ENCODE assay signal across 8 cellular contexts in genomic region chr1:153572569-153573015, GRCh38. TPM values are rescaled to one million over a fixed set of nuclear protein-coding genes. Genes with fewer than 3 reads are reported as not detected.
DNase-seq lines count a peak whose midpoint lies in the region; ATAC-seq, FAIRE-seq and TF ChIP-seq lines count a peak whose summit lies in the region.

No MANE protein-coding gene starts in this region.

- intact Hi-C loops in activated T-helper 2 cell treated with anti-CD3 and anti-CD28 coated beads, Interferon-gamma antibody, Interleukin-2, Interleukin-4, amounts not matched to agents 10 μg/mL and 5 μg/mL and 100 μg/mL, durations not matched to agents 14 hours and 24 hours and 36 hours (cut with micrococcal nuclease), result loop anchor here (1.0 to 5.0 kb wide), 3 partner anchors 25 to 60 kb away; partner anchors contain the start of gene CHTOP

- no peaks in the 10 kb centered on the region for H3F3A ChIP-seq in OCI-LY1 (ENCODE audit: insufficient read depth, low read length)

- H3K36me3 ChIP-seq in OCI-LY1 (ENCODE audit: insufficient read depth, low read length), result no peaks in the 10 kb centered on the region

- no peaks in the 10 kb centered on the region for H3K79me2 ChIP-seq in OCI-LY1 (ENCODE audit: insufficient read depth, low read length)

- no peak overlapping the region for H3K4me2 ChIP-seq in OCI-LY1 (ENCODE audit: low read length)

- H3K9me3 ChIP-seq in OCI-LY1 (ENCODE audit: low read length), result no peaks in the 10 kb centered on the region

- TF ChIP-seq CTCF in OCI-LY1 (IDR thresholded peaks at IDR 0.05; ENCODE audit: low read length) (peak; percentile 92), foreskin keratinocyte (conservative IDR thresholded peaks at IDR 0.05) (peak; percentile 98)

- H3K4me3 ChIP-seq in OCI-LY1 (ENCODE audit: low read depth, low read length, poor library complexity, severe bottlenecking), result no peak overlapping the region

- no peak overlapping the region for H3K27ac Mint-ChIP-seq in activated T-helper 2 cell treated with anti-CD3 and anti-CD28 coated beads, Interferon-gamma antibody, Interleukin-2, Interleukin-4, amounts not matched to agents 10 μg/mL and 5 μg/mL and 100 μg/mL, durations not matched to agents 14 hours and 24 hours and 36 hours

- H3K27me3 ChIP-seq in OCI-LY1 (ENCODE audit: insufficient read depth, low read length), result no peaks in the 10 kb centered on the region
- no peaks in the 10 kb centered on the region for H3K27me3 ChIP-seq in foreskin keratinocyte

- no peak overlapping the region for H2AFZ ChIP-seq in OCI-LY1 (ENCODE audit: low read length)

- H3K27me3 Mint-ChIP-seq in activated T-helper 2 cell treated with anti-CD3 and anti-CD28 coated beads, Interferon-gamma antibody, Interleukin-2, Interleukin-4, amounts not matched to agents 10 μg/mL and 5 μg/mL and 100 μg/mL, durations not matched to agents 14 hours and 24 hours and 36 hours (ENCODE audit: low read depth), result peaks cover 9% of the 10 kb centered on the region

- H4K20me1 ChIP-seq in OCI-LY1 (ENCODE audit: insufficient read depth, low read length), result no peaks in the 10 kb centered on the region

- H3K9me2 ChIP-seq in OCI-LY1 (ENCODE audit: low read depth, low read length), result no peaks in the 10 kb centered on the region

- peak; percentile 38 for ATAC-seq in foreskin keratinocyte

- H3K4me1 Mint-ChIP-seq in activated T-helper 2 cell treated with anti-CD3 and anti-CD28 coated beads, Interferon-gamma antibody, Interleukin-2, Interleukin-4, amounts not matched to agents 10 μg/mL and 5 μg/mL and 100 μg/mL, durations not matched to agents 14 hours and 24 hours and 36 hours (ENCODE audit: low read depth), result peaks cover 31% of the 10 kb centered on the region

- no peak overlapping the region for H3K4me3 Mint-ChIP-seq in activated T-helper 2 cell treated with anti-CD3 and anti-CD28 coated beads, Interferon-gamma antibody, Interleukin-2, Interleukin-4, amounts not matched to agents 10 μg/mL and 5 μg/mL and 100 μg/mL, durations not matched to agents 14 hours and 24 hours and 36 hours (ENCODE audit: low read depth)

- H3K36me3 Mint-ChIP-seq in activated T-helper 2 cell treated with anti-CD3 and anti-CD28 coated beads, Interferon-gamma antibody, Interleukin-2, Interleukin-4, amounts not matched to agents 10 μg/mL and 5 μg/mL and 100 μg/mL, durations not matched to agents 14 hours and 24 hours and 36 hours (ENCODE audit: low read depth), result no peaks in the 10 kb centered on the region

- DNase-seq in NK-92 treated with Interleukin-12 subunit alpha and Interleukin-12 subunit beta, amount 100 ng/mL, for 24 hours (lab: John Stamatoyannopoulos, UW), result peak; percentile 62
- DNase-seq in NK-92 (lab: John Stamatoyannopoulos, UW; ENCODE audit: unreplicated experiment) (no peak), HT-29 (ENCODE audit: low spot score) (peak; percentile 93), foreskin keratinocyte (peak; percentile 70 to 82), nucleus accumbens (lab: John Stamatoyannopoulos, UW) (peak in 54 of 56 donors; percentile 16 to 89 (median 67)), urothelium cell line (ENCODE audit: low spot score) (peak; percentile 79)
- DNase-seq in activated T-helper 2 cell treated with anti-CD3 and anti-CD28 coated beads, Interferon-gamma antibody, Interleukin-2, Interleukin-4, amounts not matched to agents 10 μg/mL and 5 μg/mL and 100 μg/mL, durations not matched to agents 14 hours and 24 hours and 36 hours (ENCODE audit: low spot score), result peak; percentile 38

- H3K9ac ChIP-seq in OCI-LY1 (ENCODE audit: low read length), result no peak overlapping the region

- no peaks in the 10 kb centered on the region for H3K9me3 Mint-ChIP-seq in activated T-helper 2 cell treated with anti-CD3 and anti-CD28 coated beads, Interferon-gamma antibody, Interleukin-2, Interleukin-4, amounts not matched to agents 10 μg/mL and 5 μg/mL and 100 μg/mL, durations not matched to agents 14 hours and 24 hours and 36 hours

- H3K27ac ChIP-seq in OCI-LY1 (ENCODE audit: low read depth, low read length, poor library complexity, severe bottlenecking), result no peak overlapping the region
- H3K27ac ChIP-seq in foreskin keratinocyte, result peak overlapping the region; percentile 42

- H3K4me1 ChIP-seq in OCI-LY1 (ENCODE audit: insufficient read depth, low read length, severe bottlenecking), result no peaks in the 10 kb centered on the region
- H3K4me1 ChIP-seq in foreskin keratinocyte, result peaks cover 8% of the 10 kb centered on the region

- no peak for FAIRE-seq in urothelium cell line (lab: Jason Lieb, UNC)

RNA-seq across cellular contexts. Expression of gene S100A2, which starts 6.9 kb away (rescaled TPM):
- 17.9 and 26.4 TPM in 2 replicates for total RNA-seq in HT-29 (2014; rRNA removed; shearing (Covaris generic))
- total RNA-seq in activated T-helper 2 cell treated with anti-CD3 and anti-CD28 coated beads, Interferon-gamma antibody, Interleukin-2, Interleukin-4, amounts not matched to agents 10 μg/mL and 5 μg/mL and 100 μg/mL, durations not matched to agents 14 hours and 24 hours and 36 hours, result 0.44 and 0.75 TPM in 2 replicates
- total RNA-seq in foreskin keratinocyte, result 19,361 and 22,376 TPM in 2 replicates
- 28,573 and 30,723 TPM in 2 replicates for polyA plus RNA-seq in foreskin keratinocyte

RNA-seq across cellular contexts. Expression of gene S100A3, which starts 23.5 kb away (rescaled TPM):
- 2.6 and 4.9 TPM in 2 replicates for total RNA-seq in HT-29 (2014; rRNA removed; shearing (Covaris generic))
- total RNA-seq in activated T-helper 2 cell treated with anti-CD3 and anti-CD28 coated beads, Interferon-gamma antibody, Interleukin-2, Interleukin-4, amounts not matched to agents 10 μg/mL and 5 μg/mL and 100 μg/mL, durations not matched to agents 14 hours and 24 hours and 36 hours, result not detected in 2 replicates
- 14.3 and 18.5 TPM in 2 replicates for total RNA-seq in foreskin keratinocyte
- polyA plus RNA-seq in foreskin keratinocyte, result 21.4 and 29.0 TPM in 2 replicates

RNA-seq across cellular contexts. Expression of gene S100A4, which starts 27.0 kb away (rescaled TPM):
- 694 and 702 TPM in 2 replicates for total RNA-seq in HT-29 (2014; rRNA removed; shearing (Covaris generic))
- 175 and 181 TPM in 2 replicates for total RNA-seq in activated T-helper 2 cell treated with anti-CD3 and anti-CD28 coated beads, Interferon-gamma antibody, Interleukin-2, Interleukin-4, amounts not matched to agents 10 μg/mL and 5 μg/mL and 100 μg/mL, durations not matched to agents 14 hours and 24 hours and 36 hours
- total RNA-seq in foreskin keratinocyte, result 12.1 and 23.7 TPM in 2 replicates
- polyA plus RNA-seq in foreskin keratinocyte, result 22.8 and 43.2 TPM in 2 replicates

RNA-seq across cellular contexts. Expression of gene S100A5, which starts 31.9 kb away (rescaled TPM):
- total RNA-seq in HT-29 (2014; rRNA removed; shearing (Covaris generic)), result 4.0 and 9.8 TPM in 2 replicates
- total RNA-seq in activated T-helper 2 cell treated with anti-CD3 and anti-CD28 coated beads, Interferon-gamma antibody, Interleukin-2, Interleukin-4, amounts not matched to agents 10 μg/mL and 5 μg/mL and 100 μg/mL, durations not matched to agents 14 hours and 24 hours and 36 hours, result 1.8 and 2.4 TPM in 2 replicates
- 0.27 TPM in 1 of 2 replicates, not detected in the other for total RNA-seq in foreskin keratinocyte
- 0.50 and 0.73 TPM in 2 replicates for polyA plus RNA-seq in foreskin keratinocyte

RNA-seq across cellular contexts. Expression of gene S100A6, which starts 36.8 kb away (rescaled TPM):
- total RNA-seq in HT-29 (2014; rRNA removed; shearing (Covaris generic)), result 2,272 and 2,428 TPM in 2 replicates
- 209 and 229 TPM in 2 replicates for total RNA-seq in activated T-helper 2 cell treated with anti-CD3 and anti-CD28 coated beads, Interferon-gamma antibody, Interleukin-2, Interleukin-4, amounts not matched to agents 10 μg/mL and 5 μg/mL and 100 μg/mL, durations not matched to agents 14 hours and 24 hours and 36 hours
- 3,644 and 4,242 TPM in 2 replicates for total RNA-seq in foreskin keratinocyte
- polyA plus RNA-seq in foreskin keratinocyte, result 6,268 and 7,449 TPM in 2 replicates

Comparison
In these comparisons a context has a peak if more than half of its experiments do, and no peak if none do; other contexts are left out.
1. RNA of gene S100A2, which starts 6.9 kb away (total RNA-seq): 19,361 to 22,376 TPM in foreskin keratinocyte; 17.9 to 26.4 TPM in HT-29 and 0.44 to 0.75 TPM in activated T-helper 2 cell treated with anti-CD3 and anti-CD28 coated beads, Interferon-gamma antibody, Interleukin-2, Interleukin-4, amounts not matched to agents 10 μg/mL and 5 μg/mL and 100 μg/mL, durations not matched to agents 14 hours and 24 hours and 36 hours; every median in the first group is over 100 times any median in the second.